ENCODE assay signal across 8 cellular contexts in the genomic region with DNA sequence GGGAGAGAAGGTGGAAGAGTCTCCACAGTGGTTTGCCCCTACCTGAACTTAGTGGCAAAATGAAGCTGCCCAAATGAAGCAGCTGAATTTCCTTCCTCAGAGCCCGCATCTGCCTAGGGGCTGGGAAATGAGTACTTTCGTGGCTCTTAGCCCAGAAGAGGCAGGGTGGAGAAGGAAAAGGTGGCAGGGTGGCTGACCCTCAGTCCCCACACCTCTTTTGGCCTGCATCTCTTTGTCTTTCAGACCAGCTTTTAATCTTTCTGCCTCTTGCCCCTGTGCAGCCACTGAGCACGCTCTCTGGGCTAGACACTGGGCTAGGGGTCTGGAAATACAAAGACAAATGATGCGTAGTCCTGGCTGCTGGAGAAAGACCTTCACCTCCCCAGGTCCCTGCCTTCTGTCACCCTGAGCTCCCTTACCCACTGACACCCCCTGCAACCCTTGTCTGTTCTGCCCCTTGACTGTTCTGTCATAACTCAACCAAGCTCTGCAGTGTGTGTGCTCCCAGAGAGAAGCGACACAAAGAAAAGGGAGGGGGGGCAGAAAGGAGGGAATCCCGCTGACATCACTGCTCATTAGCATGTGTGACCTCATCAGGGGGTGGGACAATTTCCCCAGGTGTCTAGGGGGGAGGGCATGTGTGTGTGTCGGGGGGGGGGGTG. TPM values are rescaled to one million over a fixed set of nuclear protein-coding genes. Genes with fewer than 3 reads are reported as not detected.
DNase-seq lines count a peak whose midpoint lies in the region; ATAC-seq and TF ChIP-seq lines count a peak whose summit lies in the region.

No MANE protein-coding gene starts in this region.

- TF ChIP-seq CTCF in type B pancreatic cell (conservative IDR thresholded peaks at IDR 0.05), result no peak

- DNase-seq in ELF-1 (ENCODE audit: low read depth, low spot score), result peak; percentile 72
- DNase-seq in NCI-H2029 (lab: John Stamatoyannopoulos, UW), result peak; percentile 99
- DNase-seq in astrocyte of the hippocampus (ENCODE audit: low read depth, low spot score), result peak; percentile 82
- DNase-seq in left colon, result peak; percentile 42 to 59
- DNase-seq in type B pancreatic cell (ENCODE audit: extremely low spot score, unreplicated experiment), result no peak
- no peak for DNase-seq in occipital lobe (lab: John Stamatoyannopoulos, UW)
- DNase-seq in NOMO-1 treated with dmso at 0.1 percent for 144 hours (lab: John Stamatoyannopoulos, UW; ENCODE audit: unreplicated experiment), result no peak

- peak; percentile 16 for ATAC-seq in left colon
- ATAC-seq in HG03571 (IDR thresholded peaks at IDR 0.05; ENCODE audit: unreplicated experiment), result no peak

- H3K4me3 Mint-ChIP-seq in type B pancreatic cell, result peak overlapping the region; percentile 74

- peaks cover 11% of the 10 kb centered on the region for H3K36me3 Mint-ChIP-seq in type B pancreatic cell

- no peaks in the 10 kb centered on the region for H3K27me3 Mint-ChIP-seq in type B pancreatic cell

- H3K9me3 Mint-ChIP-seq in type B pancreatic cell, result no peaks in the 10 kb centered on the region

- H3K27ac Mint-ChIP-seq in type B pancreatic cell, result peak overlapping the region; percentile 82

- intact Hi-C loops in left colon (cut with DNase I, micrococcal nuclease), result no loop called here

- H3K4me1 Mint-ChIP-seq in type B pancreatic cell (ENCODE audit: unreplicated experiment), result peaks cover 43% of the 10 kb centered on the region

RNA-seq across cellular contexts. Expression of gene REM2, which starts 0.4 kb away (rescaled TPM):
- total RNA-seq in left colon (under 1 TPM; 0.58 to 0.64 TPM), type B pancreatic cell (ENCODE audit: low replicate concordance) (1.4 and 2.0 TPM in 2 replicates), occipital lobe (1.7 TPM)

RNA-seq across cellular contexts. Expression of gene LRP10, which starts 11.1 kb away (rescaled TPM):
- total RNA-seq in left colon (100 to 1,000 TPM; 263 to 308 TPM), type B pancreatic cell (ENCODE audit: low replicate concordance) (52.3 and 91.8 TPM in 2 replicates), occipital lobe (3.4 TPM)

RNA-seq across cellular contexts. Expression of gene RBM23, which starts 36.3 kb away (rescaled TPM):
- total RNA-seq in left colon, result 10 to 100 TPM; 60.4 to 81.9 TPM
- total RNA-seq in type B pancreatic cell (ENCODE audit: low replicate concordance), result 91.5 and 102 TPM in 2 replicates
- total RNA-seq in occipital lobe, result 78.6 TPM

RNA-seq across cellular contexts. Expression of gene MMP14, which starts 46.3 kb away (rescaled TPM):
- total RNA-seq in left colon (100 to 1,000 TPM in 1 of 2 donors, 10 to 100 TPM in 1; 83.0 to 101 TPM), type B pancreatic cell (ENCODE audit: low replicate concordance) (115 and 137 TPM in 2 replicates), occipital lobe (8.3 TPM)

RNA-seq across cellular contexts. Expression of gene PRMT5, which starts 46.5 kb away (rescaled TPM):
- total RNA-seq in left colon, result 10 to 100 TPM; 40.5 to 63.9 TPM
- total RNA-seq in type B pancreatic cell (ENCODE audit: low replicate concordance), result 78.0 and 134 TPM in 2 replicates
- 39.8 TPM for total RNA-seq in occipital lobe

Comparison
In these comparisons a context has a peak if more than half of its experiments do, and no peak if none do; other contexts are left out.
1. DNase-seq: peak in ELF-1 (single experiment), NCI-H2029 (single experiment), astrocyte of the hippocampus (single experiment) and left colon (2 of 2); none in type B pancreatic cell (single experiment), occipital lobe (single experiment) and NOMO-1 treated with dmso at 0.1 percent for 144 hours (single experiment).
2. RNA of gene LRP10, which starts 11.1 kb away (total RNA-seq): 263 to 308 TPM in left colon and 52.3 to 91.8 TPM in type B pancreatic cell; 3.4 TPM in occipital lobe (single experiment); every median in the first group is over 10 times any median in the second.